ENCODE assay signal across 15 cellular contexts in the genomic region with DNA sequence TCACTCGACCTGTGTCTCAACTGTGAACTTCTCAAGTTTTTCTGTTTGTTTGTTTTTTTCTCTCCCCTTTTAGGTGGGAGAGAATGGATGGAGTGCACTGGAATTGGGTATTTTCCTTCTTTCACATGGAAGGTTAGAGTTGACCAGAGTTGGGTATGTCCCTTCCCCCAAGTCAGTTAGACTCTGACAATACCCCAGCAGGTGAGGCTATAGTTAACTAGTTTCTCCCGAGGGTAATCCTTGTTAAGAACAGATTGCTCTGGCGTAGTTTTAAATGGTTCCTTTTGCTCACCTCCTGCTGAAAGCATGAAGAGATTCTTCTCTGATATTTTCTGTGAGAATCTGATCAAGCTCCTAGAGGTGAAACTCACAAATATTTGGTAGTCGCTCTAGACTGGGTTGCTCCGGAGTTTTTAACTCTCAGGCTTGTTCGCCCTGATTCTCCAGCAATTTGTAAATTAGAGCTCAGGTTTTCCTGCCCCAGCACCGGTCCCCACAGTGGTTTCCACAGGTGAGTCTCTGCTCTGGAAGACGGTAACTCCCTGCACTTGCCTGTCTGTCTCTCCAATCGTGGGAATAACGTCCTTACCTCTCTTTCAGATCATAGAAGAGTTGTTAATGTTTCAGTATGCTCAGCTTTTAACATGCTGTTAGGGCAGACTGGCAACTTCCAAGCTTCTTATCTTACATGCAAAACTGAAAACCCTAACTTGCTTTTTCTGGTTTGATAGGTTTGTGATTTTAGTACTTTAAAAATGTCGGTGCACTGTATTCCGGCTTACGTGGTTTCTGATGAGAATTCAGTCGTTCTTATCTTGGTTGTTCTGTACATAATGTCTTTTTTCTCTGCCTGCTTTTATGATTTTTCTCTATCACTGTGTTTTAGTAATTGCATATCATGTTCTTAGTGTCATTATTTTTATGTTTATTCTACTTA.
DNase-seq lines count a peak whose midpoint lies in the region; ATAC-seq and TF ChIP-seq lines count a peak whose summit lies in the region.
"Had no signal": no experiment of that assay in that cellular context is flagged by ENCODE, and none has a peak within 500 bp of the region (broad histone marks: within the 10 kb centered on the region; RNA-seq: fewer than 3 reads in every experiment).

No MANE protein-coding gene starts in this region.

- H3K9me3 Mint-ChIP-seq in CD4-positive, CD25-positive, alpha-beta regulatory T cell: peaks cover 0 to 5% (median 0%) of the 10 kb centered on the region in 7 donors
- H3K9me3 Mint-ChIP-seq in activated CD8-positive, alpha-beta T cell treated with anti-CD3 and anti-CD28 coated beads, Interleukin-2, amount 10 ng/mL, durations not matched to agents 7 days and 5 days (ENCODE audit: insufficient read depth): no peaks in the 10 kb centered on the region
- no peaks in the 10 kb centered on the region for H3K9me3 Mint-ChIP-seq in endothelial cell (ENCODE audit: unreplicated experiment)

- H3K27me3 Mint-ChIP-seq in CD4-positive, CD25-positive, alpha-beta regulatory T cell: peaks cover 28% of the 10 kb centered on the region
- H3K27me3 Mint-ChIP-seq in activated CD8-positive, alpha-beta T cell treated with anti-CD3 and anti-CD28 coated beads, Interleukin-2, amount 10 ng/mL, durations not matched to agents 7 days and 5 days (ENCODE audit: low read depth): peaks cover 4% of the 10 kb centered on the region
- H3K27me3 Mint-ChIP-seq in endothelial cell (ENCODE audit: unreplicated experiment): peaks cover 1% of the 10 kb centered on the region

- H3K9me2 ChIP-seq in GM23248 (ENCODE audit: insufficient read depth): no peaks in the 10 kb centered on the region

- TF ChIP-seq CTCF in endothelial cell (IDR thresholded peaks at IDR 0.05; ENCODE audit: unreplicated experiment): no peak

- H3K27ac ChIP-seq in CD4-positive, CD25-positive, alpha-beta regulatory T cell (ENCODE audit: insufficient read depth, low read length, poor library complexity, severe bottlenecking): no peak overlapping the region
- H3K27ac ChIP-seq in GM23248: no peak overlapping the region
- H3K27ac ChIP-seq in iPS-20b (ENCODE audit: low read length): peak overlapping the region; percentile 69
- H3K27ac ChIP-seq: BLaER1 treated with 17β-estradiol and CSF1 and Interleukin-3, amounts not matched to agents 10 nM and 100 nM; gastrocnemius medialis had no signal

- POLR2A ChIA-PET in activated CD8-positive, alpha-beta T cell treated with anti-CD3 and anti-CD28 coated beads, Interleukin-2, amount 10 ng/mL, durations not matched to agents 7 days and 5 days (lab: Charles Lee): no interaction called here

- peak in 2 of 3 donors; percentile 41 to 62 for DNase-seq in CD4-positive, CD25-positive, alpha-beta regulatory T cell
- no peak for DNase-seq in GM23248
- no peak for DNase-seq in activated CD8-positive, alpha-beta T cell treated with anti-CD3 and anti-CD28 coated beads, Interleukin-2, amount 10 ng/mL, durations not matched to agents 7 days and 5 days
- no peak for DNase-seq in endothelial cell (ENCODE audit: low spot score)
- DNase-seq in putamen (ENCODE audit: low spot score): no peak
- DNase-seq: gastrocnemius medialis; left colon; naive B cell; Right ventricle myocardium superior; stimulated activated naive CD4-positive, alpha-beta T cell treated with Interleukin-2 at 50 U/mL for 16 hours had no signal

- WGBS in GM23248 (ENCODE audit: low coverage in 1 of 2, low lambda C conversion rate in 2 of 2, missing lambda C conversion rate in 2 of 2), 2 experiments: 65 to 72% methylated on average over 14 of the region's 14 CpGs

- H3K79me2 ChIP-seq in GM23248 (ENCODE audit: insufficient read depth): no peaks in the 10 kb centered on the region

- H3F3A ChIP-seq in GM23248 (ENCODE audit: insufficient read depth): no peaks in the 10 kb centered on the region

- H3K4me1 Mint-ChIP-seq in CD4-positive, CD25-positive, alpha-beta regulatory T cell: peaks cover 7 to 23% (median 16%) of the 10 kb centered on the region in 4 donors
- peaks cover 19% of the 10 kb centered on the region for H3K4me1 Mint-ChIP-seq in activated CD8-positive, alpha-beta T cell treated with anti-CD3 and anti-CD28 coated beads, Interleukin-2, amount 10 ng/mL, durations not matched to agents 7 days and 5 days (ENCODE audit: low read depth)
- no peaks in the 10 kb centered on the region for H3K4me1 Mint-ChIP-seq in endothelial cell (ENCODE audit: unreplicated experiment)
- H3K4me1 Mint-ChIP-seq: brain had no signal

- CTCF ChIA-PET in activated CD8-positive, alpha-beta T cell treated with anti-CD3 and anti-CD28 coated beads, Interleukin-2, amount 10 ng/mL, durations not matched to agents 7 days and 5 days (lab: Charles Lee): interaction anchor here (1.4 kb wide), 1 partner anchor 11 kb away, joined by 5 read pairs; no protein-coding TSS in a partner anchor

- H3K4me3 ChIP-seq in CD4-positive, CD25-positive, alpha-beta regulatory T cell (ENCODE audit: low read depth, low read length): peak overlapping the region; percentile 75
- H3K4me3 ChIP-seq in GM23248: no peak overlapping the region
- peak overlapping the region; percentile 62 for H3K4me3 ChIP-seq in iPS-20b (ENCODE audit: low read length)
- H3K4me3 ChIP-seq: BLaER1 treated with 17β-estradiol and CSF1 and Interleukin-3, amounts not matched to agents 10 nM and 100 nM; gastrocnemius medialis had no signal

- ATAC-seq in CD4-positive, CD25-positive, alpha-beta regulatory T cell (ENCODE audit: low read depth in 2 of 2): peak; percentile 56 to 58
- ATAC-seq in activated CD8-positive, alpha-beta T cell treated with anti-CD3 and anti-CD28 coated beads, Interleukin-2, amount 10 ng/mL, durations not matched to agents 7 days and 5 days: no peak
- ATAC-seq in GM18907 (IDR thresholded peaks at IDR 0.05; ENCODE audit: unreplicated experiment): no peak
- no peak for ATAC-seq in HG02852 (IDR thresholded peaks at IDR 0.05; ENCODE audit: unreplicated experiment)
- ATAC-seq: gastrocnemius medialis, left colon had no signal

- H3K4me2 ChIP-seq in GM23248 (ENCODE audit: unreplicated experiment): no peak overlapping the region

- H3K36me3 ChIP-seq in CD4-positive, CD25-positive, alpha-beta regulatory T cell (ENCODE audit: control insufficient read depth, insufficient read depth, low read length): no peaks in the 10 kb centered on the region
- H3K36me3 ChIP-seq in GM23248 (ENCODE audit: low read depth) (no peaks in the 10 kb centered on the region), iPS-20b (ENCODE audit: insufficient read depth, low read depth, low read length) (no peaks in the 10 kb centered on the region)
- H3K36me3 ChIP-seq: BLaER1 treated with 17β-estradiol and CSF1 and Interleukin-3, amounts not matched to agents 10 nM and 100 nM; gastrocnemius medialis had no signal

- no peaks in the 10 kb centered on the region for H4K20me1 ChIP-seq in GM23248 (ENCODE audit: insufficient read depth)
- H4K20me1 ChIP-seq: BLaER1 treated with 17β-estradiol and CSF1 and Interleukin-3, amounts not matched to agents 10 nM and 100 nM had no signal

- H3K4me1 ChIP-seq in CD4-positive, CD25-positive, alpha-beta regulatory T cell (ENCODE audit: control insufficient read depth, insufficient read depth, low read length, poor library complexity, severe bottlenecking): peaks cover 16% of the 10 kb centered on the region
- H3K4me1 ChIP-seq in GM23248 (ENCODE audit: insufficient read depth) (no peaks in the 10 kb centered on the region), iPS-20b (ENCODE audit: insufficient read depth, low read length) (peaks cover 16% of the 10 kb centered on the region; the same call in 1 of the 2 replicates)
- H3K4me1 ChIP-seq: gastrocnemius medialis had no signal

- peak overlapping the region; percentile 3; the same call in 1 of the 2 replicates for H2AFZ ChIP-seq in GM23248

- H3K9ac ChIP-seq in GM23248 (no peak overlapping the region), iPS-20b (ENCODE audit: low read depth, low read length) (peak overlapping the region; percentile 78)
- H3K9ac ChIP-seq: BLaER1 treated with 17β-estradiol and CSF1 and Interleukin-3, amounts not matched to agents 10 nM and 100 nM had no signal

- peak overlapping the region in 2 of 4 donors; percentile 66 to 71 for H3K4me3 Mint-ChIP-seq in CD4-positive, CD25-positive, alpha-beta regulatory T cell
- peak overlapping the region; percentile 10 for H3K4me3 Mint-ChIP-seq in activated CD8-positive, alpha-beta T cell treated with anti-CD3 and anti-CD28 coated beads, Interleukin-2, amount 10 ng/mL, durations not matched to agents 7 days and 5 days
- H3K4me3 Mint-ChIP-seq in endothelial cell (ENCODE audit: unreplicated experiment): no peak overlapping the region

- H3K27ac Mint-ChIP-seq in CD4-positive, CD25-positive, alpha-beta regulatory T cell: peak overlapping the region; percentile 2 to 70 (median 20)
- H3K27ac Mint-ChIP-seq in activated CD8-positive, alpha-beta T cell treated with anti-CD3 and anti-CD28 coated beads, Interleukin-2, amount 10 ng/mL, durations not matched to agents 7 days and 5 days: no peak overlapping the region
- no peak overlapping the region for H3K27ac Mint-ChIP-seq in endothelial cell (ENCODE audit: unreplicated experiment)

- H3K9me3 ChIP-seq in CD4-positive, CD25-positive, alpha-beta regulatory T cell (ENCODE audit: control insufficient read depth in 2 of 2, low read length in 2 of 2): no peaks in the 10 kb centered on the region
- no peaks in the 10 kb centered on the region for H3K9me3 ChIP-seq in GM23248 (ENCODE audit: low read depth)
- no peaks in the 10 kb centered on the region; the same call in 1 of the 2 replicates for H3K9me3 ChIP-seq in iPS-20b (ENCODE audit: insufficient read depth, low read depth, low read length)
- H3K9me3 ChIP-seq: gastrocnemius medialis had no signal

- H3K36me3 Mint-ChIP-seq in CD4-positive, CD25-positive, alpha-beta regulatory T cell: no peaks in the 10 kb centered on the region
- H3K36me3 Mint-ChIP-seq in activated CD8-positive, alpha-beta T cell treated with anti-CD3 and anti-CD28 coated beads, Interleukin-2, amount 10 ng/mL, durations not matched to agents 7 days and 5 days (ENCODE audit: low read depth): no peaks in the 10 kb centered on the region
- H3K36me3 Mint-ChIP-seq in endothelial cell (ENCODE audit: low read depth, unreplicated experiment): no peaks in the 10 kb centered on the region
- H3K36me3 Mint-ChIP-seq: brain, naive B cell had no signal

- in situ Hi-C loops in GM23248 (cut with MboI): no loop called here

- H3K27me3 ChIP-seq in CD4-positive, CD25-positive, alpha-beta regulatory T cell (ENCODE audit: control insufficient read depth, insufficient read depth, low read length): no peaks in the 10 kb centered on the region
- H3K27me3 ChIP-seq in GM23248 (replicated peaks; ENCODE audit: insufficient read depth) (no peaks in the 10 kb centered on the region), iPS-20b (ENCODE audit: insufficient read depth, low read length) (no peaks in the 10 kb centered on the region)
- H3K27me3 ChIP-seq: BLaER1 treated with 17β-estradiol and CSF1 and Interleukin-3, amounts not matched to agents 10 nM and 100 nM; gastrocnemius medialis had no signal

Comparison
In these comparisons a context has a peak if more than half of its experiments do, and no peak if none do; other contexts are left out.
1. ATAC-seq: peak in CD4-positive, CD25-positive, alpha-beta regulatory T cell (2 of 2); none in activated CD8-positive, alpha-beta T cell treated with anti-CD3 and anti-CD28 coated beads, Interleukin-2, amount 10 ng/mL, durations not matched to agents 7 days and 5 days (single experiment), GM18907 (single experiment) and HG02852 (single experiment).
2. DNase-seq: peak in CD4-positive, CD25-positive, alpha-beta regulatory T cell (2 of 3); none in GM23248 (single experiment), activated CD8-positive, alpha-beta T cell treated with anti-CD3 and anti-CD28 coated beads, Interleukin-2, amount 10 ng/mL, durations not matched to agents 7 days and 5 days (single experiment), endothelial cell (single experiment) and putamen (single experiment).
3. H3K27ac Mint-ChIP-seq: peak in CD4-positive, CD25-positive, alpha-beta regulatory T cell (3 of 3); none in activated CD8-positive, alpha-beta T cell treated with anti-CD3 and anti-CD28 coated beads, Interleukin-2, amount 10 ng/mL, durations not matched to agents 7 days and 5 days (single experiment) and endothelial cell (single experiment).